Comparison of ENCODE assay signal across 13 cellular contexts in the genomic region with DNA sequence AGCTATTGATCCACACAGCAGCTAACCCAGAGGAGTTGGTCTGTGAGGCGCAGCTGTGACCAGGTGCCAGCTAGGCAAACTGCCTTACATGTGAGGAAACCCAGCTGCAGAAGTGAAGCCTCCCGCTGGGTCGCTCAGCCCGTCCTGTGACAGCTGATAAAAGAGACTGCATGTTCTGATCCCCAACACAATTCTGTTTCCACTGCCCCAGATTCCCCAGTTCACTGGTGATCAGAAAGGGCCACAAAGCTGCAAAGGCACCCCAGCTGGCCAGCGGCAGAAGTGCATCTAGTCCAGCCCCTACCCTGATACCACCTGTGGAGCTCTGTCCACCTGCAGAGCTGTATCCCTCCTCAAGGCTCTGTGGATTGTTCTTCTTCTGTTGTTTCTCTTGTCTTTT.
A peak's percentile ranks its signal among the peaks of the same experiment; 100 is the strongest.
DNase-seq lines count a peak whose midpoint lies in the region; ATAC-seq and TF ChIP-seq lines count a peak whose summit lies in the region.
"Had no signal": no experiment of that assay in that cellular context is flagged by ENCODE, and none has a peak within 500 bp of the region (broad histone marks: within the 10 kb centered on the region; RNA-seq: fewer than 3 reads in every experiment).

No MANE protein-coding gene starts in this region.

- H3K4me1 Mint-ChIP-seq in activated CD4-positive, alpha-beta T cell treated with anti-CD3 and anti-CD28 coated beads for 36 hours: no peaks in the 10 kb centered on the region

- peaks cover 33% of the 10 kb centered on the region for H3K36me3 Mint-ChIP-seq in activated CD4-positive, alpha-beta T cell treated with anti-CD3 and anti-CD28 coated beads for 36 hours (ENCODE audit: low read depth)

- ATAC-seq in activated CD4-positive, alpha-beta T cell treated with anti-CD3 and anti-CD28 coated beads for 36 hours: peak; percentile 42
- ATAC-seq in HG02840 (IDR thresholded peaks at IDR 0.05; ENCODE audit: low FRiP score, unreplicated experiment) (no peak), left colon (no peak)

- H3K79me2 ChIP-seq in osteoblast (ENCODE audit: insufficient read depth, low read length): no peaks in the 10 kb centered on the region

- no peaks in the 10 kb centered on the region for H3K4me1 ChIP-seq in osteoblast (ENCODE audit: insufficient read depth, low read length)

- H3K27ac Mint-ChIP-seq in activated CD4-positive, alpha-beta T cell treated with anti-CD3 and anti-CD28 coated beads for 36 hours: no peak overlapping the region

- no peaks in the 10 kb centered on the region for H3K9me3 ChIP-seq in osteoblast (ENCODE audit: low read depth, low read length)

- intact Hi-C loops in activated CD4-positive, alpha-beta T cell treated with anti-CD3 and anti-CD28 coated beads for 36 hours (cut with DNase I, micrococcal nuclease): no loop called here
- intact Hi-C loops in left colon (cut with DNase I, micrococcal nuclease): no loop called here

- TF ChIP-seq CTCF in NB4 (IDR thresholded peaks at IDR 0.05; ENCODE audit: low read depth, low read length): no peak
- TF ChIP-seq CTCF in epithelial cell of proximal tubule (conservative IDR thresholded peaks at IDR 0.05; ENCODE audit: low read depth, low read length): peak; percentile 33
- peak; percentile 17 for TF ChIP-seq CTCF in osteoblast (IDR thresholded peaks at IDR 0.05; ENCODE audit: extremely low read depth, low read depth, low read length)

- POLR2A ChIA-PET in activated CD4-positive, alpha-beta T cell treated with anti-CD3 and anti-CD28 coated beads for 36 hours (lab: Charles Lee): interaction anchor here (0.8 kb wide), 1 partner anchor 80 kb away, joined by 4 read pairs; no protein-coding TSS in a partner anchor

- H4K20me1 ChIP-seq in osteoblast (ENCODE audit: insufficient read depth, low read length): peaks cover 5% of the 10 kb centered on the region

- H3K4me3 ChIP-seq in NB4 (ENCODE audit: low read depth, low read length) (no peak overlapping the region), epithelial cell of proximal tubule (ENCODE audit: low read depth, low read length) (no peak overlapping the region), osteoblast (ENCODE audit: insufficient read depth, low read length) (no peak overlapping the region)

- H3K27me3 ChIP-seq in osteoblast (ENCODE audit: insufficient read depth, low read length): no peaks in the 10 kb centered on the region

- TF ChIP-seq POLR2A in NB4 (IDR thresholded peaks at IDR 0.05; ENCODE audit: extremely low read depth, insufficient read length): no peak

- no peak overlapping the region for H3K4me2 ChIP-seq in osteoblast (ENCODE audit: insufficient read depth, low read length)

- no peak overlapping the region for H3K4me3 Mint-ChIP-seq in activated CD4-positive, alpha-beta T cell treated with anti-CD3 and anti-CD28 coated beads for 36 hours
- H3K4me3 Mint-ChIP-seq: B cell, neural crest cell had no signal

- H3K9me3 Mint-ChIP-seq in activated CD4-positive, alpha-beta T cell treated with anti-CD3 and anti-CD28 coated beads for 36 hours (ENCODE audit: low read depth): no peaks in the 10 kb centered on the region
- H3K9me3 Mint-ChIP-seq: neural crest cell had no signal

- DNase-seq in activated CD4-positive, alpha-beta T cell treated with anti-CD3 and anti-CD28 coated beads for 36 hours: peak; percentile 20
- no peak for DNase-seq in activated CD4-positive, alpha-beta T cell treated with anti-CD3 and anti-CD28 coated beads for 4 hours
- DNase-seq in NB4 (ENCODE audit: low read depth) (peak; percentile 3), epithelial cell of proximal tubule (ENCODE audit: low read depth) (no peak), osteoblast (ENCODE audit: insufficient read length, low spot score, missing footprints) (no peak), NCI-H2029 (lab: John Stamatoyannopoulos, UW) (no peak), left colon (no peak)
- DNase-seq: NCI-H1417 treated with DMSO at 0.1 percent for 48 hours; stimulated activated CD4-positive, alpha-beta T cell treated with anti-CD3 and anti-CD28 coated beads, Interleukin-2, amount 100 ng/mL, for 24 hours; substantia nigra had no signal

- CTCF ChIA-PET in activated CD4-positive, alpha-beta T cell treated with anti-CD3 and anti-CD28 coated beads for 36 hours (lab: Charles Lee): interaction anchor here (0.7 to 1.1 kb wide), 4 partner anchors 13 to 30 kb away, joined by 3 to 4 read pairs (median 4); no protein-coding TSS in a partner anchor

- no peaks in the 10 kb centered on the region for H3K36me3 ChIP-seq in osteoblast (ENCODE audit: insufficient read depth, low read length)

- no peak overlapping the region for H2AFZ ChIP-seq in osteoblast (ENCODE audit: low read length)

- H3K27me3 Mint-ChIP-seq in activated CD4-positive, alpha-beta T cell treated with anti-CD3 and anti-CD28 coated beads for 36 hours: no peaks in the 10 kb centered on the region
- H3K27me3 Mint-ChIP-seq: B cell had no signal

- no peak overlapping the region for H3K27ac ChIP-seq in osteoblast (ENCODE audit: low read depth, low read length)

Comparison
In these comparisons a context has a peak if more than half of its experiments do, and no peak if none do; other contexts are left out.
1. DNase-seq: peak in activated CD4-positive, alpha-beta T cell treated with anti-CD3 and anti-CD28 coated beads for 36 hours (single experiment) and NB4 (single experiment); none in activated CD4-positive, alpha-beta T cell treated with anti-CD3 and anti-CD28 coated beads for 4 hours (0 of 2), epithelial cell of proximal tubule (single experiment), osteoblast (single experiment), NCI-H2029 (single experiment) and left colon (0 of 2).